Comparison of ENCODE assay signal across 33 cellular contexts in the genomic region with DNA sequence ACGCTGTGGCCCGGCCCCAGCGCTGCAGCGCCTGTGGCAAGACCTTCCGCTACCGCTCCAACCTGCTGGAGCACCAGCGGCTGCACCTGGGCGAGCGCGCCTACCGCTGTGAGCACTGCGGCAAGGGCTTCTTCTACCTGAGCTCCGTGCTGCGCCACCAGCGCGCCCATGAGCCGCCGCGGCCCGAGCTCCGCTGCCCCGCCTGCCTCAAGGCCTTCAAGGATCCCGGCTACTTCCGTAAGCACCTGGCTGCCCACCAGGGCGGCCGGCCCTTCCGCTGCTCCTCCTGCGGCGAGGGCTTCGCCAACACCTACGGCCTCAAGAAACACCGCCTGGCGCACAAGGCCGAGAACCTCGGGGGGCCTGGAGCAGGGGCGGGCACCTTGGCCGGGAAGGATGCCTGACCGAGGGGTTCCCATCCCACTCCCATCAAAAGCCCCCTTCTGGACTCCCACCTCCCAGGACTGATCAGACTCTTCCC.
"Had no signal": no experiment of that assay in that cellular context is flagged by ENCODE, and none has a peak within 500 bp of the region (broad histone marks: within the 10 kb centered on the region; RNA-seq: fewer than 3 reads in every experiment).

No MANE protein-coding gene starts in this region.

- H3K27me3 ChIP-seq: Peyer's patch, SJSA1 had no signal

- H3K9me2 ChIP-seq: SK-N-SH had no signal

- H3K9ac ChIP-seq: SK-N-SH had no signal

- H3K4me3 ChIP-seq: Peyer's patch, SJSA1 had no signal

- H3K9me3 Mint-ChIP-seq: activated CD4-positive, alpha-beta memory T cell treated with anti-CD3 and anti-CD28 coated beads for 36 hours; activated naive CD4-positive, alpha-beta T cell treated with anti-CD3 and anti-CD28 coated beads, Interleukin-2, amount 10 ng/mL, durations not matched to agents 7 days and 5 days; activated naive CD8-positive, alpha-beta T cell treated with anti-CD3 and anti-CD28 coated beads, Interleukin-2, amount 50 U/mL, for 24 hours; activated T-cell treated with anti-CD3 and anti-CD28 coated beads, Interleukin-2, amount 50 U/mL, for 4 hours; T-helper 1 cell treated with Interleukin-12 subunit alpha and Interleukin-12 subunit beta and Interleukin-4 antibody, amounts not matched to agents 30 μg/mL and 1 μg/mL, for 36 hours; T-helper 2 cell treated with Interferon-gamma antibody and Interleukin-4, amounts not matched to agents 5 μg/mL and 100 μg/mL, for 36 hours had no signal

- H3K4me3 Mint-ChIP-seq: activated CD4-positive, alpha-beta memory T cell treated with anti-CD3 and anti-CD28 coated beads for 36 hours; activated CD4-positive, alpha-beta T cell treated with anti-CD3 and anti-CD28 coated beads for 36 hours; activated naive CD4-positive, alpha-beta T cell treated with anti-CD3 and anti-CD28 coated beads, Interleukin-2, amount 10 ng/mL, durations not matched to agents 7 days and 5 days; activated naive CD8-positive, alpha-beta T cell; activated naive CD8-positive, alpha-beta T cell treated with anti-CD3 and anti-CD28 coated beads, Interleukin-2, amount 50 U/mL, for 24 hours; activated T-cell treated with anti-CD3 and anti-CD28 coated beads, Interleukin-2, amount 50 U/mL, for 4 hours; brain; T-helper 1 cell treated with Interleukin-12 subunit alpha and Interleukin-12 subunit beta and Interleukin-4 antibody, amounts not matched to agents 30 μg/mL and 1 μg/mL, for 36 hours; T-helper 2 cell treated with Interferon-gamma antibody and Interleukin-4, amounts not matched to agents 5 μg/mL and 100 μg/mL, for 36 hours had no signal

- H3K4me2 ChIP-seq: SK-N-SH had no signal

- H3K27me3 Mint-ChIP-seq: activated CD4-positive, alpha-beta memory T cell treated with anti-CD3 and anti-CD28 coated beads for 36 hours; activated CD4-positive, alpha-beta T cell treated with anti-CD3 and anti-CD28 coated beads for 36 hours; activated naive CD4-positive, alpha-beta T cell treated with anti-CD3 and anti-CD28 coated beads, Interleukin-2, amount 10 ng/mL, durations not matched to agents 7 days and 5 days; activated naive CD8-positive, alpha-beta T cell; activated naive CD8-positive, alpha-beta T cell treated with anti-CD3 and anti-CD28 coated beads, Interleukin-2, amount 50 U/mL, for 24 hours; brain had no signal

- H3K36me3 Mint-ChIP-seq: activated naive CD8-positive, alpha-beta T cell had no signal

- H3K4me1 ChIP-seq: SJSA1 had no signal

- H3K9me3 ChIP-seq: Peyer's patch, SJSA1, SK-N-SH had no signal

- H3K27ac Mint-ChIP-seq: activated CD4-positive, alpha-beta memory T cell treated with anti-CD3 and anti-CD28 coated beads for 36 hours; activated CD4-positive, alpha-beta T cell treated with anti-CD3 and anti-CD28 coated beads for 36 hours; activated naive CD4-positive, alpha-beta T cell treated with anti-CD3 and anti-CD28 coated beads, Interleukin-2, amount 10 ng/mL, durations not matched to agents 7 days and 5 days; activated naive CD8-positive, alpha-beta T cell; activated naive CD8-positive, alpha-beta T cell treated with anti-CD3 and anti-CD28 coated beads, Interleukin-2, amount 50 U/mL, for 24 hours; T-helper 1 cell treated with Interleukin-12 subunit alpha and Interleukin-12 subunit beta and Interleukin-4 antibody, amounts not matched to agents 30 μg/mL and 1 μg/mL, for 36 hours; T-helper 2 cell treated with Interferon-gamma antibody and Interleukin-4, amounts not matched to agents 5 μg/mL and 100 μg/mL, for 36 hours had no signal

- ATAC-seq: activated CD4-positive, alpha-beta T cell treated with anti-CD3 and anti-CD28 coated beads for 36 hours; activated CD4-positive, CD25-positive, alpha-beta regulatory T cell treated with anti-CD3 and anti-CD28 coated beads, Interleukin-2, amount 50 U/mL, for 24 hours; activated naive CD8-positive, alpha-beta T cell treated with anti-CD3 and anti-CD28 coated beads, Interleukin-2, amount 50 U/mL, for 24 hours; activated T-cell treated with anti-CD3 and anti-CD28 coated beads, Interleukin-2, amount 50 U/mL, for 4 hours; PC-3 had no signal

- H3K27ac ChIP-seq: Peyer's patch, SJSA1 had no signal

- DNase-seq: activated CD4-positive, alpha-beta memory T cell treated with anti-CD3 and anti-CD28 coated beads for 36 hours; activated CD4-positive, alpha-beta T cell treated with anti-CD3 and anti-CD28 coated beads for 36 hours; activated CD4-positive, alpha-beta T cell treated with anti-CD3 and anti-CD28 coated beads, Interleukin-2, amount 50 U/mL, for 1 hour; activated CD8-positive, alpha-beta memory T cell treated with anti-CD3 and anti-CD28 coated beads, Interleukin-2, amount 50 U/mL, for 4 hours; activated effector memory CD4-positive, alpha-beta T cell treated with Interleukin-2 at 50 U/mL for 16 hours; activated naive CD4-positive, alpha-beta T cell treated with anti-CD3 and anti-CD28 coated beads, Interleukin-2, amount 10 ng/mL, durations not matched to agents 7 days and 5 days; activated naive CD8-positive, alpha-beta T cell treated with anti-CD3 and anti-CD28 coated beads, Interleukin-2, amount 50 U/mL, for 24 hours; activated T-cell treated with anti-CD3 and anti-CD28 coated beads for 4 hours; activated T-cell treated with anti-CD3 and anti-CD28 coated beads, Interleukin-2, amount 50 U/mL, for 4 hours; anterior cingulate cortex; central memory CD4-positive, alpha-beta T cell; NCI-H1092 treated with DMSO at 0.1 percent for 48 hours; NCI-H1417; NCI-H146; NCI-H187; NCI-H2029 treated with DMSO at 0.1 percent for 48 hours; NCI-H2107; NCI-H2171; NCI-H510A; NCI-H526; NCI-H748 treated with DMSO at 0.1 percent for 48 hours; NK-92 treated with Interleukin-12 subunit alpha and Interleukin-12 subunit beta, amount 100 ng/mL, for 24 hours; PC-3; Peyer's patch; RPMI8226; SHP77 treated with DMSO at 0.1 percent for 48 hours had no signal
